In the genomic region with DNA sequence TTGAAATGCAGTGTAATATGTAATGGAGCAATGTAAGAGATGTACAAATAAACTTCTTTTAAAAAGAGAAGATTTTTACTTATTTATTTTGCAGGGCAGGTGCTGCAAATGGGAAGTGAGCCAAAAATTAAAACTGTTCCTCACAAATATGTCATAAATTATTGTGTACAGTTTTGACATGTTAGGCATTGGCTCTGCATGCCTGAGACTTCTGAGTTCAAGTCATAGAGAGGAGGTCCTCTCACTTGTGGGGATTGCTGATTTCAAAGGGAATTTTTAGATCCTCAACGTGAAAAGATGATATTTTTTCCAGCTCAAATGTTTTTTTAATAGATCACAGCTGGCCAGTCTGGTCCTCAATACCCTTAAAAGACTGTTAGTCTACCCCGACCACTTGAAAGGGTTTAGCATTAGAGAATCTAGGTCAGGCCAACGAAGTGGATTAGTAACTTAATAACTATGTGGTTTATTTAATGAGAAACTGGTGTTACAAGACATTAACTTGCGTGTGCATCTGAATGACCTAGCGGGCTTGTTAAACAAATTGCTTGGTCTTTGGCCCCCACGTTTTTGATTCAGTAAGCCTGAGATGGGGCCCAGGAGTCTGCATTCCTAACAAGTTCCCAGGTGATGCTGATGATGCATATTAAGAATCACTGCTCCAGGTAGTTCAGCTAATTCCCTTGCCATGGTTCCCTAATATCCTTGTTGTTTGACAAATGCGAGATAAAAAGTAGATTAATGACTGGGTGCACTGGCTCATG, we compare ENCODE assay signal across 1 cellular context.
TF ChIP-seq lines count a peak whose summit lies in the region.

No MANE protein-coding gene starts in this region.

TF ChIP-seq in IMR-90, 13 proteins besides CTCF, POLR2A, EP300 and RAD21 (continued from another document):
- no peak for TF ChIP-seq MAZ (IDR thresholded peaks at IDR 0.05; ENCODE audit: borderline replicate concordance, low read depth, low read length)
